Comparison of ENCODE assay signal across 8 cellular contexts in genomic region chr1:225882008-225882698, GRCh38. TPM values are rescaled to one million over a fixed set of nuclear protein-coding genes. Genes with fewer than 3 reads are reported as not detected.
DNase-seq lines count a peak whose midpoint lies in the region; ATAC-seq, FAIRE-seq and TF ChIP-seq lines count a peak whose summit lies in the region.

TMEM63A (minus strand) TSS chr1:225882380; CDS start chr1:225877580, 4,800 bp downstream.

- H4K8ac ChIP-seq in H1 (ENCODE audit: extremely low read depth, insufficient read depth, low read length), result peak within 1 kb of the TSS; percentile 82

- peak within 1 kb of the TSS; percentile 83 for H3K18ac ChIP-seq in H1 (ENCODE audit: extremely low read depth, low read length)

- H3K14ac ChIP-seq in H1 (ENCODE audit: insufficient read length), result no peak within 1 kb of the TSS

- H4K5ac ChIP-seq in H1 (ENCODE audit: insufficient read length, low read depth, low read length), result peak within 1 kb of the TSS; percentile 62

- POLR2A ChIA-PET in A549 (lab: Yijun Ruan, JAX) (interaction anchor here (0.7 to 3.4 kb wide), 10 partner anchors 8 to 408 kb away, joined by 3 to 27 read pairs (median 4); partner anchors contain the start of genes EPHX1, H3-3A, PYCR2 and SRP9), H1 (lab: Charles Lee; ENCODE audit: partially characterized antibody) (interaction anchor here (0.7 to 4.9 kb wide), 20 partner anchors 9 to 229 kb away, joined by 3 to 63 read pairs (median 4); partner anchors contain the start of genes ENAH, LEFTY1, LEFTY2 and PYCR2)

- ATAC-seq in A549 (peak; percentile 82 to 90), GM18502 (IDR thresholded peaks at IDR 0.05; ENCODE audit: poor library complexity, unreplicated experiment) (peak; percentile 70), HG02970 (IDR thresholded peaks at IDR 0.05; ENCODE audit: low FRiP score, unreplicated experiment) (peak; percentile 70)

- peaks cover 0 to 16% (median 7%) of the 10 kb centered on the region in 4 experiments; a peak in 4 of 7 replicates for H3K27me3 ChIP-seq in H1 (replicated peaks in 1 of 4; ENCODE audit: control insufficient read depth in 3 of 4, extremely low read depth in 1 of 4, insufficient read depth in 3 of 4, low read length in 3 of 4)

- H2AFZ ChIP-seq in H1 (ENCODE audit: low read length), result peak within 1 kb of the TSS; percentile 46; the same call in 1 of the 2 replicates

- FAIRE-seq in A549 (lab: Jason Lieb, UNC) (no peak), H1 (lab: Jason Lieb, UNC) (no peak)

- peaks cover 2 to 10% of the 10 kb centered on the region in 2 experiments for H4K20me1 ChIP-seq in H1 (replicated peaks in 1 of 2; ENCODE audit: control insufficient read depth in 1 of 2, insufficient read depth in 2 of 2, low read length in 2 of 2)

- no peak within 1 kb of the TSS for H3K23ac ChIP-seq in H1 (ENCODE audit: insufficient read length)

- H3K56ac ChIP-seq in H1 (replicated peaks; ENCODE audit: insufficient read length, low read depth, low read length), result peak within 1 kb of the TSS; percentile 81

- H2BK20ac ChIP-seq in H1 (ENCODE audit: low read length), result 0 out of 2 replicates have a peak within 1 kb of the TSS, but pooled peaks have one; percentile 40

- peak; percentile 79 for TF ChIP-seq POLR2A in A549 (IDR thresholded peaks at IDR 0.05; ENCODE audit: low read length)
- peak in 1 of 2 experiments; percentile 71; a peak in 2 of 3 replicates for TF ChIP-seq POLR2A in H1 (IDR thresholded peaks at IDR 0.05; ENCODE audit: control extremely low read depth in 1 of 2, low read depth in 2 of 2, low read length in 2 of 2)

- H3K4me2 ChIP-seq in A549 (peak within 1 kb of the TSS; percentile 98), H1 (ENCODE audit: insufficient read depth in 1 of 2, low read depth in 2 of 2, low read length in 2 of 2) (peak within 1 kb of the TSS; percentile 76 to 90)

- H3K79me1 ChIP-seq in H1 (ENCODE audit: low read depth, low read length), result peaks cover 13% of the 10 kb centered on the region; the same call in 1 of the 2 replicates

- TF ChIP-seq EP300 in A549 (IDR thresholded peaks at IDR 0.05), result no peak
- peak in 1 of 2 experiments; percentile 23; a peak in 1 of 3 replicates for TF ChIP-seq EP300 in H1 (IDR thresholded peaks at IDR 0.05; ENCODE audit: borderline replicate concordance in 1 of 2, low read depth in 2 of 2, low read length in 2 of 2)

- H3K9ac ChIP-seq in H1 (replicated peaks in 1 of 4; ENCODE audit: extremely low read depth in 1 of 4, low read depth in 3 of 4, low read length in 3 of 4), result peak within 1 kb of the TSS; percentile 23 to 56 (median 52); a peak in 6 of 7 replicates

- 0 out of 3 replicates have a peak, but pooled peaks have one; percentile 18 for TF ChIP-seq CTCF in A549 (IDR thresholded peaks at IDR 0.05)
- TF ChIP-seq CTCF in H1 (IDR thresholded peaks at IDR 0.05; ENCODE audit: control extremely low read depth in 1 of 3, insufficient read depth in 1 of 3, low read depth in 1 of 3, low read length in 3 of 3), result peak in 2 of 3 experiments; percentile 1 to 16; a peak in 1 of 4 replicates

- H3K4me3 ChIP-seq in A549, result peak within 1 kb of the TSS; percentile 86
- H3K4me3 ChIP-seq in H1 (ENCODE audit: extremely low read depth in 1 of 4, insufficient read depth in 2 of 4, low read depth in 3 of 4, low read length in 4 of 4), result peak within 1 kb of the TSS; percentile 53 to 92 (median 78)

- peak; percentile 83 to 92 for DNase-seq in A549 (ENCODE audit: low read depth in 1 of 2, low spot score in 1 of 2)
- peak; percentile 66 for DNase-seq in NCI-H69 (lab: John Stamatoyannopoulos, UW)
- DNase-seq in activated CD8-positive, alpha-beta memory T cell treated with anti-CD3 and anti-CD28 coated beads for 4 hours (ENCODE audit: low read depth in 2 of 2), result peak; percentile 79 to 82
- peak; percentile 75 to 96 for DNase-seq in H1 (ENCODE audit: low read depth in 1 of 2, low spot score in 2 of 2)
- peak; percentile 97 for DNase-seq in mesenteric fat pad (ENCODE audit: low spot score)
- peak; percentile 72 to 76 for DNase-seq in stimulated activated CD8-positive, alpha-beta memory T cell treated with anti-CD3 and anti-CD28 coated beads, Interleukin-15, amount 100 ng/mL, for 4 hours (ENCODE audit: low read depth in 2 of 2)

- peak within 1 kb of the TSS; percentile 50; the same call in 1 of the 2 replicates for H2BK12ac ChIP-seq in H1 (ENCODE audit: low read depth, low read length)

- H2AK5ac ChIP-seq in H1 (ENCODE audit: low read depth, low read length), result no peak within 1 kb of the TSS

- H2BK5ac ChIP-seq in H1 (ENCODE audit: low read depth, low read length), result peak within 1 kb of the TSS; percentile 75

- no peak within 1 kb of the TSS for H2BK120ac ChIP-seq in H1 (replicated peaks; ENCODE audit: low read depth, low read length)

- H3K4me1 ChIP-seq in A549 (peaks cover 35% of the 10 kb centered on the region), H1 (replicated peaks in 1 of 4; ENCODE audit: control insufficient read depth in 3 of 4, insufficient read depth in 4 of 4, low read length in 3 of 4) (peaks cover 9 to 23% (median 16%) of the 10 kb centered on the region in 4 experiments)

- no peaks in the 10 kb centered on the region; a peak in 1 of 8 replicates for H3K36me3 ChIP-seq in H1 (ENCODE audit: control insufficient read depth in 2 of 4, insufficient read depth in 4 of 4, low read length in 3 of 4)

- peaks cover 0 to 13% of the 10 kb centered on the region in 2 experiments; a peak in 2 of 4 replicates for H3K79me2 ChIP-seq in H1 (ENCODE audit: control insufficient read depth in 1 of 2, insufficient read depth in 2 of 2, low read length in 2 of 2)

- CTCF ChIA-PET in A549 (lab: Yijun Ruan, JAX) (interaction anchor here (0.7 to 19.4 kb wide), 24 partner anchors 9 to 407 kb away, joined by 3 to 207 read pairs (median 5); partner anchors contain the start of gene SRP9), H1 (lab: Charles Lee; ENCODE audit: partially characterized antibody) (interaction anchor here (0.6 to 21.3 kb wide), 24 partner anchors 9 to 407 kb away, joined by 3 to 406 read pairs (median 4); partner anchors contain the start of gene SRP9)

- WGBS in A549 (ENCODE audit: missing lambda C conversion rate), result 1% methylated on average over 9 of the region's 63 CpGs
- WGBS in H1 (ENCODE audit: extremely low coverage in 1 of 2, insufficient coverage in 1 of 2, insufficient read length in 1 of 2, insufficient replicate concordance in 2 of 2, low coverage in 1 of 2, low lambda C conversion rate in 2 of 2, missing lambda C conversion rate in 1 of 2), 2 experiments, result 2% methylated on average over 42 of the region's 63 CpGs; no CpG with 5 or more reads in 1 of the 2 experiments

- peak within 1 kb of the TSS; percentile 93; the same call in 1 of the 2 replicates for H2BK15ac ChIP-seq in H1 (ENCODE audit: low read length)

- H3K9me3 ChIP-seq in A549 (no peaks in the 10 kb centered on the region), H1 (ENCODE audit: insufficient read depth in 2 of 2, low read depth in 1 of 2, low read length in 1 of 2) (no peaks in the 10 kb centered on the region)

- TF ChIP-seq RAD21 in A549 (conservative IDR thresholded peaks at IDR 0.05 in 1 of 2, IDR thresholded peaks at IDR 0.05 in 1 of 2) (peak in 1 of 2 experiments; percentile 23; a peak in 1 of 5 replicates), H1 (IDR thresholded peaks at IDR 0.05 in 1 of 2, conservative IDR thresholded peaks at IDR 0.05 in 1 of 2; ENCODE audit: low read depth in 2 of 2, low read length in 2 of 2) (no peak; a peak in 1 of 4 replicates)

- peak within 1 kb of the TSS; percentile 77 for H4K91ac ChIP-seq in H1 (replicated peaks; ENCODE audit: insufficient read length, low read length)

- H3K23me2 ChIP-seq in H1 (ENCODE audit: low read depth, low read length), result peaks cover 9% of the 10 kb centered on the region; the same call in 1 of the 2 replicates

- H3K27ac ChIP-seq in A549 (peak within 1 kb of the TSS; percentile 88 to 95), H1 (ENCODE audit: low read depth, low read length) (peak within 1 kb of the TSS; percentile 16; the same call in 1 of the 2 replicates)

- peak within 1 kb of the TSS; percentile 91 for H3K4ac ChIP-seq in H1 (replicated peaks; ENCODE audit: insufficient read length, low read depth, low read length)

TF ChIP-seq in A549, 52 proteins besides CTCF, POLR2A, EP300 and RAD21 (continues in another document):
- TF ChIP-seq, protein P1, sequence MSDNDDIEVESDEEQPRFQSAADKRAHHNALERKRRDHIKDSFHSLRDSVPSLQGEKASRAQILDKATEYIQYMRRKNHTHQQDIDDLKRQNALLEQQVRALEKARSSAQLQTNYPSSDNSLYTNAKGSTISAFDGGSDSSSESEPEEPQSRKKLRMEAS (IDR thresholded peaks at IDR 0.05), result peak; percentile 50; the same call in 1 of the 2 replicates
- TF ChIP-seq JUN (IDR thresholded peaks at IDR 0.05) (peak in 1 of 2 experiments; percentile 57; a peak in 2 of 5 replicates), TP53 (CRISPR knock-in tag; IDR thresholded peaks at IDR 0.05) (no peak)

TF ChIP-seq in H1, 55 proteins besides CTCF, POLR2A, EP300 and RAD21 (continues in another document):
- TF ChIP-seq RBBP5 (IDR thresholded peaks at IDR 0.05; ENCODE audit: borderline replicate concordance, low read depth, low read length), result peak; percentile 92
- 0 out of 2 replicates have a peak, but pooled peaks have one; percentile 24 for TF ChIP-seq TEAD4 (IDR thresholded peaks at IDR 0.05; ENCODE audit: low read depth, low read length)
- 0 out of 2 replicates have a peak, but pooled peaks have one; percentile 16 for TF ChIP-seq CREB1 (IDR thresholded peaks at IDR 0.05)
- no peak for TF ChIP-seq POU5F1 (IDR thresholded peaks at IDR 0.05; ENCODE audit: low read depth, low read length)
- peak; percentile 88 for TF ChIP-seq NRF1 (IDR thresholded peaks at IDR 0.05; ENCODE audit: low read depth, low read length)
- TF ChIP-seq KDM1A (IDR thresholded peaks at IDR 0.05; ENCODE audit: borderline replicate concordance, low read length), result no peak

RNA-seq across cellular contexts. Expression of gene TMEM63A, which starts in this region (rescaled TPM):
- polyA plus RNA-seq in A549 (2011; rRNA removed), result 9.5 and 12.4 TPM in 2 replicates
- 6.0 and 7.3 TPM in 2 replicates for polyA plus RNA-seq in A549 (2012; cell fraction: cytosol; rRNA removed)
- 45.6 and 50.6 TPM in 2 replicates for polyA plus RNA-seq in A549 (2012; cell fraction: nucleus; rRNA removed)
- 6.9 to 7.5 TPM (median 7.4 TPM) in 3 replicates for polyA plus RNA-seq in A549 (2017; fragmentation: RNase III; extraction: RNeasy Plus Mini Kit Qiagen cat#74134 plus additional on column Dnase treatment)
- 16.4 and 25.5 TPM in 2 replicates for polyA minus RNA-seq in A549 (2011; rRNA and poly(A)+ RNA removed)
- total RNA-seq in H1 (2021; fragmentation: NEBNext Ultra II Directional; extraction: Animal tissue kit (Norgen Biotek cat#: 25700)), result 41.2 and 55.4 TPM in 2 replicates
- polyA plus RNA-seq in H1 (2011; rRNA removed), result 26.1 and 38.5 TPM in 2 replicates
- 28.6 TPM for polyA plus RNA-seq in H1 (2011; cell fraction: cytosol; rRNA removed)
- polyA plus RNA-seq in H1 (2011; cell fraction: nucleus; rRNA removed), result 210 TPM
- 25.5 to 31.0 TPM (median 28.0 TPM) in 4 replicates for polyA plus RNA-seq in H1 (2012, experiment 1 of 2)
- polyA plus RNA-seq in H1 (2012, experiment 2 of 2), result 17.4 TPM
- 90.4 TPM for polyA plus RNA-seq in H1 (2013, experiment 1 of 2)
- 88.5 TPM for polyA plus RNA-seq in H1 (2013, experiment 2 of 2)
- polyA minus RNA-seq in H1 (2011; rRNA and poly(A)+ RNA removed), result 42.6 and 57.5 TPM in 2 replicates
- 21.2 TPM for polyA minus RNA-seq in H1 (2011; cell fraction: cytosol; rRNA and poly(A)+ RNA removed)
- polyA minus RNA-seq in H1 (2011; cell fraction: nucleus; rRNA and poly(A)+ RNA removed), result 70.6 TPM
- total RNA-seq in mesenteric fat pad, result 79.7 TPM

Comparison
In these comparisons a context has a peak if more than half of its experiments do, and no peak if none do; other contexts are left out.
1. Peak in every context shown above with its lines: DNase-seq, ATAC-seq, H3K4me3 ChIP-seq and H3K27ac ChIP-seq.